ENCODE assay signal across 10 cellular contexts in the genomic region with DNA sequence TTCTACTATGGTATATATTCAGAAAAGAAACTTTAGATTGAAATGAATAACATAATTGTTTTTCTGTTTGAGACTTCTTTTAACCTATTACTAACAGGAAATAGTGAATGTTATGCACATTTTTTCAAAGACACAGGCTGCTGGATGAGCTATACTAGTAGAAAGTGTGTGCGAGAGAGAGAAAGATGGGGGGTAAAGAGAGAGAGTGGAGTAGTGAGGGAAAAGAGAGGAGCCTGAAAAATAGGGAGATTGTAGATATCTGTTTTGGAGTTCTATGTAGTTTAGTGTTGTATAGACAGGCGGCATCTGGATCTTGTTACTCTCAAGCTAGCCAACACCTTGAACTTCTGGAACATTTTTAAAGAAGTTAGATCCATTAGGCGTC. TPM values are rescaled to one million over a fixed set of nuclear protein-coding genes. Genes with fewer than 3 reads are reported as not detected.
DNase-seq lines count a peak whose midpoint lies in the region; ATAC-seq and TF ChIP-seq lines count a peak whose summit lies in the region.
"Had no signal": no experiment of that assay in that cellular context is flagged by ENCODE, and none has a peak within 500 bp of the region (broad histone marks: within the 10 kb centered on the region; RNA-seq: fewer than 3 reads in every experiment).

No MANE protein-coding gene starts in this region.

- no peaks in the 10 kb centered on the region for H3K9me3 Mint-ChIP-seq in activated T-cell treated with anti-CD3 and anti-CD28 coated beads, Interleukin-2, amount 50 U/mL, for 72 hours

- TF ChIP-seq POLR2A in adrenal gland (IDR thresholded peaks at IDR 0.05), result no peak
- TF ChIP-seq POLR2A in tibial nerve (IDR thresholded peaks at IDR 0.05), result no peak

- H3K4me1 Mint-ChIP-seq in activated T-cell treated with anti-CD3 and anti-CD28 coated beads, Interleukin-2, amount 50 U/mL, for 72 hours (ENCODE audit: low read depth), result peaks cover 56% of the 10 kb centered on the region

- no peak for TF ChIP-seq EP300 in tibial nerve (IDR thresholded peaks at IDR 0.05)

- H3K27ac ChIP-seq in adrenal gland (peak overlapping the region; percentile 1 to 92 (median 80)), tibial nerve (peak overlapping the region; percentile 68 to 93 (median 86))

- ATAC-seq in activated T-cell treated with anti-CD3 and anti-CD28 coated beads, Interleukin-2, amount 50 U/mL, for 72 hours (replicated peaks in 1 of 2), result peak; percentile 53 to 55
- no peak for ATAC-seq in GM21529 (IDR thresholded peaks at IDR 0.05; ENCODE audit: unreplicated experiment)
- no peak for ATAC-seq in GM21515 (IDR thresholded peaks at IDR 0.05; ENCODE audit: unreplicated experiment)

- intact Hi-C loops in adrenal gland (cut with DNase I), result no loop called here

- DNase-seq in activated T-cell treated with anti-CD3 and anti-CD28 coated beads, Interleukin-2, amount 50 U/mL, for 72 hours, result no peak
- DNase-seq in activated T-cell treated with anti-CD3 and anti-CD28 coated beads, Interleukin-2, amount 50 U/mL, for 1 hour, result no peak
- no peak for DNase-seq in adrenal gland
- peak; percentile 59 for DNase-seq in kidney glomerular epithelial cell (lab: John Stamatoyannopoulos, UW)
- DNase-seq in tibial nerve (ENCODE audit: low spot score in 2 of 2), result no peak
- no peak for DNase-seq in SKM-1 treated with dmso at 0.1 percent for 144 hours (lab: John Stamatoyannopoulos, UW; ENCODE audit: unreplicated experiment)
- DNase-seq: COR-L47, NCI-H187 treated with DMSO at 0.1 percent for 48 hours had no signal

- TF ChIP-seq CTCF in adrenal gland (IDR thresholded peaks at IDR 0.05) (no peak), tibial nerve (IDR thresholded peaks at IDR 0.05) (no peak)

- H3K4me3 ChIP-seq in adrenal gland (peak overlapping the region in 3 of 4 donors; percentile 9 to 77 (median 44)), tibial nerve (peak overlapping the region; percentile 45 to 70 (median 52))

- H3K9me3 ChIP-seq in adrenal gland (replicated peaks in 1 of 3) (no peaks in the 10 kb centered on the region), tibial nerve (no peaks in the 10 kb centered on the region)

- no peaks in the 10 kb centered on the region for H3K27me3 ChIP-seq in adrenal gland
- no peaks in the 10 kb centered on the region for H3K27me3 ChIP-seq in tibial nerve

- no peak overlapping the region for H3K27ac Mint-ChIP-seq in activated T-cell treated with anti-CD3 and anti-CD28 coated beads, Interleukin-2, amount 50 U/mL, for 72 hours

- H3K4me3 Mint-ChIP-seq in activated T-cell treated with anti-CD3 and anti-CD28 coated beads, Interleukin-2, amount 50 U/mL, for 72 hours, result peak overlapping the region; percentile 83 to 97

- H3K36me3 Mint-ChIP-seq in activated T-cell treated with anti-CD3 and anti-CD28 coated beads, Interleukin-2, amount 50 U/mL, for 72 hours (ENCODE audit: insufficient read depth in 2 of 2), result no peaks in the 10 kb centered on the region

- WGBS in adrenal gland, 4 donors, result 20 to 25% (median 24%) methylated on average over 3 of the region's 3 CpGs
- 12% methylated on average over 3 of the region's 3 CpGs for WGBS in tibial nerve, 2 donors

- peaks cover 43% of the 10 kb centered on the region for H3K27me3 Mint-ChIP-seq in activated T-cell treated with anti-CD3 and anti-CD28 coated beads, Interleukin-2, amount 50 U/mL, for 72 hours (ENCODE audit: low read depth)

- H3K36me3 ChIP-seq in adrenal gland (replicated peaks in 1 of 2), result no peaks in the 10 kb centered on the region
- no peaks in the 10 kb centered on the region for H3K36me3 ChIP-seq in tibial nerve

- peaks cover 8 to 18% of the 10 kb centered on the region in 2 donors for H3K4me1 ChIP-seq in adrenal gland (replicated peaks in 1 of 2)
- H3K4me1 ChIP-seq in tibial nerve, result peaks cover 0 to 36% (median 10%) of the 10 kb centered on the region in 4 donors

RNA-seq across cellular contexts. Expression of a gene that starts 2.4 kb away (rescaled TPM):
- 1 to 10 TPM; 2.5 to 3.0 TPM for total RNA-seq in activated T-cell treated with anti-CD3 and anti-CD28 coated beads, Interleukin-2, amount 50 U/mL, for 72 hours
- 10 to 100 TPM; 36.5 to 90.1 (median 53.4) TPM for total RNA-seq in adrenal gland
- polyA plus RNA-seq in adrenal gland, result 10 to 100 TPM in 1 of 3 donors, 1 to 10 TPM in 2; 8.7 to 52.4 (median 9.6) TPM
- total RNA-seq in tibial nerve, result 100 to 1,000 TPM; 157 to 175 (median 161) TPM

Comparison
In these comparisons a context has a peak if more than half of its experiments do, and no peak if none do; other contexts are left out.
1. ATAC-seq: peak in activated T-cell treated with anti-CD3 and anti-CD28 coated beads, Interleukin-2, amount 50 U/mL, for 72 hours (2 of 2); none in GM21529 (single experiment) and GM21515 (single experiment).
2. RNA of a gene that starts 2.4 kb away (total RNA-seq): 157 to 175 TPM in tibial nerve and 36.5 to 90.1 TPM in adrenal gland; 2.5 to 3.0 TPM in activated T-cell treated with anti-CD3 and anti-CD28 coated beads, Interleukin-2, amount 50 U/mL, for 72 hours; every median in the first group is over 4 times any median in the second.